ENCODE assay signal across 9 cellular contexts in the genomic region with DNA sequence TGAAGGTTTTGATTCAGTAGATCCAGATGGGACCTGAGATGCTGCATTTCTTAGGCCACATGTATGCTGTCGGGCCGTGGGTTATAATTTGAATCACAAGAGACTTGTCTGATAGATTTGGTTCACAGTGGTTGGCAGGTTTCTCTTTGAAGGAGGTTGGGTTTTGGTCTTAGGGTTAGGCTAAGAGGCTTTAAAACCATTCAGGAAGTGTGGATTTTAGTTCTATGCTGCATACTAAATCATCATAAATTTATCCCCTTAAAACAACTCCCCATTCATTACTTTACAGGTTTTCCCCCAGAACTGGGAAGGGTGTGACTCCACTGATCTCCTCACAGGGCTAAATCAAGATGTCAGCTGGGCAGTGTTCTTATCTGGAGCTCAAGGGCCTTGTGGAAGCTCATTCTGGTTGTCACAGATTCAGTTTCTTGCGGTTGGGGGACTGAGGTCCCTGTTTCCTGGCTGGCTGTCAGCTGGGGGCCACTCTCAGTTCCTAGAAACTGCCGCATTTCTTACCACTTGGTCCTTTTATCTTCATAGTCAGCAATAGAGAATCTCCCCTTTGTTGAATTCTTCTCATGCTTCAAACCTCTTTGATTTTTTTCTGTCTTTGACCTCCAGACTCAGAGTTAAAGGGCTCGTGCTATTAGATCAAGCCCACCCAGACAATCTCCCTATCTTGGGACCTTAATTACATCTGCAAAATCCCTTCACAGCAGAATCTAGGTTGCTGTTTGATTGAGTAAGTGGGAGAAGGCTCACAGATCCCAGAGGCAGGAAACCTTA.
DNase-seq lines count a peak whose midpoint lies in the region; ATAC-seq lines count a peak whose summit lies in the region.
"Had no signal": no experiment of that assay in that cellular context is flagged by ENCODE, and none has a peak within 500 bp of the region (broad histone marks: within the 10 kb centered on the region; RNA-seq: fewer than 3 reads in every experiment).

No MANE protein-coding gene starts in this region.

- peaks cover 0 to 36% (median 24%) of the 10 kb centered on the region in 5 donors for H3K4me1 ChIP-seq in subcutaneous abdominal adipose tissue (ENCODE audit: control insufficient read depth in 5 of 5, insufficient read depth in 5 of 5, low read length in 5 of 5)

- H3K4me3 Mint-ChIP-seq in central memory CD8-positive, alpha-beta T cell = peak overlapping the region; percentile 66

- no peaks in the 10 kb centered on the region for H3K36me3 ChIP-seq in subcutaneous abdominal adipose tissue (ENCODE audit: control insufficient read depth in 5 of 5, insufficient read depth in 5 of 5, low read length in 5 of 5)

- no peak overlapping the region for H3K9ac ChIP-seq in subcutaneous abdominal adipose tissue (ENCODE audit: low read length in 5 of 5)

- H3K36me3 Mint-ChIP-seq in central memory CD8-positive, alpha-beta T cell (ENCODE audit: insufficient read depth) = peaks cover 5% of the 10 kb centered on the region

- no peaks in the 10 kb centered on the region for H3K27me3 ChIP-seq in subcutaneous abdominal adipose tissue (ENCODE audit: control insufficient read depth in 5 of 5, insufficient read depth in 4 of 5, low read length in 5 of 5)
- H3K27me3 ChIP-seq: body of pancreas had no signal

- H3K4me1 Mint-ChIP-seq in central memory CD8-positive, alpha-beta T cell = peaks cover 51% of the 10 kb centered on the region

- no peaks in the 10 kb centered on the region for H3K9me3 ChIP-seq in subcutaneous abdominal adipose tissue (ENCODE audit: control insufficient read depth in 5 of 5, low read length in 5 of 5)
- H3K9me3 ChIP-seq: body of pancreas had no signal

- H3K9me3 Mint-ChIP-seq in central memory CD8-positive, alpha-beta T cell = no peaks in the 10 kb centered on the region

- H3K4me3 ChIP-seq in GM08714 (ENCODE audit: low read length) (peak overlapping the region; percentile 43; the same call in 1 of the 2 replicates), subcutaneous abdominal adipose tissue (ENCODE audit: low read depth in 1 of 5, low read length in 5 of 5) (no peak overlapping the region)
- H3K4me3 ChIP-seq: body of pancreas had no signal

- peak; percentile 41 for ATAC-seq in GM21619 (IDR thresholded peaks at IDR 0.05; ENCODE audit: unreplicated experiment)
- peak; percentile 69 for ATAC-seq in central memory CD8-positive, alpha-beta T cell (replicated peaks; ENCODE audit: extremely low read depth, poor library complexity, severe bottlenecking)
- ATAC-seq: body of pancreas had no signal

- DNase-seq in NOMO-1 (lab: John Stamatoyannopoulos, UW; ENCODE audit: unreplicated experiment in 2 of 2) (peak; percentile 92 to 95), superior temporal gyrus (ENCODE audit: extremely low spot score) (no peak), NCI-H1930 (lab: John Stamatoyannopoulos, UW) (no peak), DMS153 (lab: John Stamatoyannopoulos, UW) (no peak)
- DNase-seq in central memory CD8-positive, alpha-beta T cell (ENCODE audit: low spot score in 2 of 2) = peak in 1 of 2 donors; percentile 43

- H3K27me3 Mint-ChIP-seq in central memory CD8-positive, alpha-beta T cell = no peaks in the 10 kb centered on the region

- peak overlapping the region; percentile 73 for H3K27ac ChIP-seq in subcutaneous abdominal adipose tissue (ENCODE audit: low read depth, low read length)

- H3K27ac Mint-ChIP-seq in central memory CD8-positive, alpha-beta T cell (ENCODE audit: low read depth) = peak overlapping the region; percentile 87

Comparison
In these comparisons a context has a peak if more than half of its experiments do, and no peak if none do; other contexts are left out.
1. DNase-seq: peak in NOMO-1 (2 of 2); none in superior temporal gyrus (single experiment), NCI-H1930 (0 of 2) and DMS153 (single experiment).